8 cellular contexts compared by ENCODE assay signal in the genomic region with DNA sequence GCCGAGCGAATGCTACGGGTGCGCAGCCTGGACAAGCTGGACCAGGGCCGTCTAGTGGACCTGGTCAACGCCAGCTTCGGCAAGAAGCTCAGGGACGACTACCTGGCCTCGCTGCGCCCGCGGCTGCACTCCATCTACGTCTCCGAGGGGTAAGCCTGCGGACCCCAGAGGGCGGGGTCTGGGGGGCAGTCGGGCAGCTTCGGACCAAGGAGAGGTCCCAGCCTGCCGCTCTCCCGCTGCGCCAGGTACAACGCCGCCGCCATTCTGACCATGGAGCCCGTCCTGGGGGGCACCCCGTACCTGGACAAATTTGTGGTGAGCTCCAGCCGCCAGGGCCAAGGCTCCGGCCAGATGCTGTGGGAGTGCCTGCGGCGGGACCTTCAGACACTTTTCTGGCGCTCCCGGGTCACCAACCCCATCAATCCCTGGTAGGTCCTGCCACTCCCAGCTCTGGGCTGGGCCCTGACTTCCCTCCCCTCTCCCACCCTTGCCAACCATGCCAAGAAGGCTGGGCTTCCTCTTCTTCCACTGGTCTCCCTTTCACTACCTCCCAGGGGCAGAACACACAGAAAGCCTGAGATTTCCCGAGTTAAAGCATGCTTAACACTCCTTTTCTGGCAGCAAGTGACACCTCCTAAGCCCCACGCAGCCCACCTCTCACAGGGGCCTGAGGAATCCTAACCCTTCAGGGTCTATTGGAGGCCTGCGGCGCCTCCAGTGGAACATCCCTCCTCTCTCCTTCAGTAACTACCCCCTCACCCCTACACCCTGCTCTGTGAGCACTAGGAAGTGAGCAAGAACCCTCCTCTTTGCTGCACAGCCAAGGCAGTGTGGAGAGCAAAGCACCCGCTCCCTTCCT. TPM values are rescaled to one million over a fixed set of nuclear protein-coding genes. Genes with fewer than 3 reads are reported as not detected.
DNase-seq lines count a peak whose midpoint lies in the region; ATAC-seq, FAIRE-seq and TF ChIP-seq lines count a peak whose summit lies in the region.

No MANE protein-coding gene starts in this region.

- intact Hi-C loops in tibial artery (cut with DNase I; ENCODE audit: low total_unique reads) = no loop called here

- peak overlapping the region; percentile 65 for H3K4me3 ChIP-seq in BJ (ENCODE audit: low read depth, low read length)
- H3K4me3 ChIP-seq in astrocyte of the cerebellum (ENCODE audit: low read depth, low read length) = peak overlapping the region; percentile 68
- peak overlapping the region; percentile 44 to 53 for H3K4me3 ChIP-seq in tibial artery

- H3K27ac ChIP-seq in tibial artery = no peak overlapping the region

- FAIRE-seq in RCC 7860 (lab: Jason Lieb, UNC) = no peak

- CTCF ChIA-PET in BJ (lab: Yijun Ruan, JAX) = interaction anchor here (0.6 to 2.2 kb wide), 10 partner anchors 12 to 161 kb away, joined by 3 to 10 read pairs (median 4); a partner anchor contains a TSS

- H3K9me3 ChIP-seq in tibial artery = no peaks in the 10 kb centered on the region

- ATAC-seq in HG03097 (IDR thresholded peaks at IDR 0.05; ENCODE audit: low FRiP score, unreplicated experiment) = peak; percentile 1

- DNase-seq in BJ (ENCODE audit: low read depth) (no peak), astrocyte of the cerebellum (ENCODE audit: low read depth) (no peak), kidney glomerular epithelial cell (lab: John Stamatoyannopoulos, UW) (peak; percentile 8), tibial artery (no peak), RCC 7860 (ENCODE audit: low spot score) (no peak), SKM-1 (lab: John Stamatoyannopoulos, UW; ENCODE audit: unreplicated experiment) (no peak)
- DNase-seq in activated CD4-positive, alpha-beta T cell treated with anti-CD3 and anti-CD28 coated beads, Interleukin-2, amount 50 U/mL, for 4 hours = no peak

- H3K36me3 ChIP-seq in BJ (ENCODE audit: control insufficient read depth, insufficient read depth, low read length) (peaks cover 4% of the 10 kb centered on the region), tibial artery (peaks cover 0 to 31% (median 0%) of the 10 kb centered on the region in 3 donors)

- H3K27me3 ChIP-seq in BJ (ENCODE audit: control insufficient read depth, insufficient read depth, low read length) (0 out of 2 replicates have a peak, but pooled peaks cover 1% of the 10 kb centered on the region), tibial artery (peaks cover 16 to 55% of the 10 kb centered on the region in 2 donors)

- peaks cover 0 to 40% (median 34%) of the 10 kb centered on the region in 4 donors for H3K4me1 ChIP-seq in tibial artery

- no peak for TF ChIP-seq CTCF in BJ (IDR thresholded peaks at IDR 0.05; ENCODE audit: insufficient read depth, low read depth, low read length)
- no peak for TF ChIP-seq CTCF in astrocyte of the cerebellum (IDR thresholded peaks at IDR 0.05; ENCODE audit: low read depth, low read length, missing control alignments)
- TF ChIP-seq CTCF in tibial artery (IDR thresholded peaks at IDR 0.05) = no peak

- POLR2A ChIA-PET in BJ (lab: Charles Lee) = interaction anchor here (0.6 kb wide), 1 partner anchor 63 kb away, joined by 7 read pairs; no protein-coding TSS in a partner anchor

- in situ Hi-C loops in astrocyte of the cerebellum (cut with HindIII; ENCODE audit: low sequenced_read_pairs) = no loop called here

RNA-seq across cellular contexts. Expression of a gene that starts 3.2 kb away (rescaled TPM):
- polyA plus RNA-seq in BJ (2011; rRNA removed) = 1.1 and 1.6 TPM in 2 replicates
- 0.46 and 0.81 TPM in 2 replicates for polyA minus RNA-seq in BJ (2011; rRNA and poly(A)+ RNA removed)

RNA-seq across cellular contexts. Expression of a gene that starts 7.2 kb away (rescaled TPM):
- 28.2 and 47.9 TPM in 2 replicates for polyA plus RNA-seq in BJ (2011; rRNA removed)
- 24.7 and 35.0 TPM in 2 replicates for polyA minus RNA-seq in BJ (2011; rRNA and poly(A)+ RNA removed)

RNA-seq across cellular contexts. Expression of a gene that starts 53.8 kb away (rescaled TPM):
- not detected in 2 replicates for polyA plus RNA-seq in BJ (2011; rRNA removed)
- not detected in 2 replicates for polyA minus RNA-seq in BJ (2011; rRNA and poly(A)+ RNA removed)

RNA-seq across cellular contexts. Expression of a gene that starts 58.9 kb away (rescaled TPM):
- polyA plus RNA-seq in BJ (2011; rRNA removed) = 36.3 and 51.7 TPM in 2 replicates
- 46.3 and 68.5 TPM in 2 replicates for polyA minus RNA-seq in BJ (2011; rRNA and poly(A)+ RNA removed)
